In the genomic region with DNA sequence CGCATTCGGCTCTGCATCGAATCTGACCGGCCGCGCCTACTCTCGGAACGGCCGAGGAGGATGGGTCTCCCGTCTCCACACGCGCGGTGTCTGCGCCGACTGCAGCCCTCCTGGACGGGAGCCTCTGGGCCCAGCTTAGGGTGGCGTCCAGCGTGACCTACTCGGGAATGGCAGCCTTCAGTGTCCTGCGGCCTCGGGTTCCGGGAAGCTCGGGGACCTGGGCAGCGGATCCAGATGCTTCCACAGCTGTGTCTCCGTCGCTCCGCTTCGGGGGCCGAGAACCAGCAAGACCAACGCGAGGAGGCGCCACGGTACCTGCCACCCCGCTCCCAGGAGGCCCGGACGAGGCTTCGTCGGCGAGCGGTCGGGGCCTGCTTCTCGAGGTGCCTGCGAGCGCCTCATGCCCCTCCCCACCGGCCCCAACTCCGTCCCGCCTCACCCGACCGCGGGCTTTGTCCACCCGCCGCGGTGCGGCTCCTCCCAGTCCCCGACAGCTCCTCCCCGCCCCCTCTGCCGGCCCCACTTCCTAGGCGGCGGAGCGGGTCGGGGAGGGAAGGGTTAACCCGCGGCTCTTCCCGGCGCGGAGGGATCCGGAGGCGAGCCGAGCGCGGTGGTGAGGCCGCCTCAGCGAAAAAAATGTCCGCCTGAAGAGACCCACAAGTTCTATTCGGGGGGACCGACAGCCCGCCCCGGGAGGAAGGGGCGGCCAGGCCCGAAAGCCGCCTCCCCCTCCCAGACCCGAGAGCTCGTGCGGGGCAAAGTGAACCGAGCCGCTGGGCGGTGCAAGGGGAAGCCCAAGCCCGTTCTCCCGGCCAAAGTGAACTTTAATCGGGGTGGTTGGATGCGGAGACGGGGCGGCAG, we compare ENCODE assay signal across 1 cellular context.
TF ChIP-seq lines count a peak whose summit lies in the region.

A gene (plus strand): TSS at position 599 of the 861 bp plus-strand sequence. CDS start 1,270 bp downstream, outside the sequence.

TF ChIP-seq in H1, 55 proteins besides CTCF, POLR2A, EP300 and RAD21:
- TF ChIP-seq CTBP2 (IDR thresholded peaks at IDR 0.05; ENCODE audit: borderline replicate concordance, insufficient read depth, insufficient read length, low read length) = peak; percentile 61
- TF ChIP-seq SIN3A (conservative IDR thresholded peaks at IDR 0.05 in 1 of 2, IDR thresholded peaks at IDR 0.05 in 1 of 2; ENCODE audit: low read depth in 1 of 2, low read length in 2 of 2) = peak in 1 of 2 experiments; percentile 70; a peak in 2 of 4 replicates
- peak; percentile 66; the same call in 1 of the 2 replicates for TF ChIP-seq PHF8 (conservative IDR thresholded peaks at IDR 0.05; ENCODE audit: low read depth, low read length)
- no peak for TF ChIP-seq GTF2F1 (IDR thresholded peaks at IDR 0.05; ENCODE audit: borderline replicate concordance, low read depth, low read length)
- peak; percentile 24; the same call in 1 of the 2 replicates for TF ChIP-seq JUND (IDR thresholded peaks at IDR 0.05; ENCODE audit: low read length)
- peak; percentile 74 for TF ChIP-seq POLR2AphosphoS5 (IDR thresholded peaks at IDR 0.05; ENCODE audit: low read depth, low read length)
- TF ChIP-seq KDM1A (IDR thresholded peaks at IDR 0.05; ENCODE audit: borderline replicate concordance, low read length) = no peak
- TF ChIP-seq ZNF274 (IDR thresholded peaks at IDR 0.05; ENCODE audit: borderline replicate concordance, extremely low read depth, low read length) = no peak
- TF ChIP-seq HDAC2 (IDR thresholded peaks at IDR 0.05; ENCODE audit: borderline replicate concordance in 1 of 2, low read depth in 2 of 2, low read length in 2 of 2) = peak in 1 of 2 experiments; percentile 89; a peak in 2 of 4 replicates
- peak; percentile 82 for TF ChIP-seq ASH2L (IDR thresholded peaks at IDR 0.05; ENCODE audit: low read length)
- no peak for TF ChIP-seq FOSL1 (IDR thresholded peaks at IDR 0.05; ENCODE audit: insufficient read depth, low read depth, low read length)
- peak; percentile 61; the same call in 1 of the 2 replicates for TF ChIP-seq SP1 (IDR thresholded peaks at IDR 0.05; ENCODE audit: low read depth, low read length)
- TF ChIP-seq, protein P1, sequence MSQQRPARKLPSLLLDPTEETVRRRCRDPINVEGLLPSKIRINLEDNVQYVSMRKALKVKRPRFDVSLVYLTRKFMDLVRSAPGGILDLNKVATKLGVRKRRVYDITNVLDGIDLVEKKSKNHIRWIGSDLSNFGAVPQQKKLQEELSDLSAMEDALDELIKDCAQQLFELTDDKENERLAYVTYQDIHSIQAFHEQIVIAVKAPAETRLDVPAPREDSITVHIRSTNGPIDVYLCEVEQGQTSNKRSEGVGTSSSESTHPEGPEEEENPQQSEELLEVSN (IDR thresholded peaks at IDR 0.05) = peak; percentile 86
- TF ChIP-seq CHD2 (IDR thresholded peaks at IDR 0.05; ENCODE audit: low read length) = peak; percentile 94
- TF ChIP-seq TBP (IDR thresholded peaks at IDR 0.05; ENCODE audit: low read depth, low read length) = peak; percentile 88; the same call in 1 of the 2 replicates
- peak; percentile 91 for TF ChIP-seq TAF1 (IDR thresholded peaks at IDR 0.05; ENCODE audit: low read depth, low read length)
- TF ChIP-seq EGR1 (IDR thresholded peaks at IDR 0.05; ENCODE audit: borderline replicate concordance, low read depth, low read length) = peak; percentile 49; the same call in 1 of the 2 replicates
- peak; percentile 63 for TF ChIP-seq CREB1 (IDR thresholded peaks at IDR 0.05)
- TF ChIP-seq SUZ12 (IDR thresholded peaks at IDR 0.05; ENCODE audit: low read length) = no peak
- TF ChIP-seq KDM4A (IDR thresholded peaks at IDR 0.05; ENCODE audit: low read depth, low read length, severe bottlenecking) = peak; percentile 87
- TF ChIP-seq SP4 (IDR thresholded peaks at IDR 0.05; ENCODE audit: low read length) = no peak; the same call in 1 of the 2 replicates
- 0 out of 2 replicates have a peak, but pooled peaks have one; percentile 11 for TF ChIP-seq TEAD4 (IDR thresholded peaks at IDR 0.05; ENCODE audit: low read depth, low read length)
- peak; percentile 39 for TF ChIP-seq CHD1 (IDR thresholded peaks at IDR 0.05; ENCODE audit: low read depth, low read length)
- TF ChIP-seq BCL11A (IDR thresholded peaks at IDR 0.05; ENCODE audit: low read depth in 2 of 2, low read length in 2 of 2) = no peak
- TF ChIP-seq TAF7 (optimal IDR thresholded peaks at IDR 0.05; ENCODE audit: borderline replicate concordance, low read depth, low read length) = peak; percentile 85
- TF ChIP-seq POU5F1 (IDR thresholded peaks at IDR 0.05; ENCODE audit: low read depth, low read length) = no peak
- TF ChIP-seq EZH2 (IDR thresholded peaks at IDR 0.05; ENCODE audit: low read depth, low read length, severe bottlenecking) = no peak
- TF ChIP-seq NANOG (IDR thresholded peaks at IDR 0.05; ENCODE audit: insufficient read depth, low read depth, low read length, poor library complexity, severe bottlenecking) = no peak
- peak; percentile 90 for TF ChIP-seq YY1 (IDR thresholded peaks at IDR 0.05; ENCODE audit: low read depth, low read length)
- TF ChIP-seq, protein P2, sequence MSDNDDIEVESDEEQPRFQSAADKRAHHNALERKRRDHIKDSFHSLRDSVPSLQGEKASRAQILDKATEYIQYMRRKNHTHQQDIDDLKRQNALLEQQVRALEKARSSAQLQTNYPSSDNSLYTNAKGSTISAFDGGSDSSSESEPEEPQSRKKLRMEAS (IDR thresholded peaks at IDR 0.05) = peak; percentile 86
- TF ChIP-seq BACH1 (IDR thresholded peaks at IDR 0.05; ENCODE audit: low read length) = peak; percentile 59; the same call in 1 of the 2 replicates
- peak; percentile 64; the same call in 1 of the 2 replicates for TF ChIP-seq GABPA (IDR thresholded peaks at IDR 0.05; ENCODE audit: borderline replicate concordance, insufficient read depth, low read length)
